In genomic region chr11:336666-337002, GRCh38 we compare ENCODE assay signal across 11 cellular contexts. TPM values are rescaled to one million over a fixed set of nuclear protein-coding genes. Genes with fewer than 3 reads are reported as not detected.
A peak's percentile ranks its signal among the peaks of the same experiment; 100 is the strongest.
DNase-seq lines count a peak whose midpoint lies in the region; ATAC-seq and TF ChIP-seq lines count a peak whose summit lies in the region.
"Had no signal": no experiment of that assay in that cellular context is flagged by ENCODE, and none has a peak within 500 bp of the region (broad histone marks: within the 10 kb centered on the region; RNA-seq: fewer than 3 reads in every experiment).

No MANE protein-coding gene starts in this region.

- H3K79me2 ChIP-seq in Karpas-422 (ENCODE audit: low read length): no peaks in the 10 kb centered on the region

- no peak overlapping the region for H3K9ac ChIP-seq in Karpas-422 (ENCODE audit: low read length)

- WGBS in urinary bladder: 89% methylated on average over 3 of the region's 3 CpGs

- no peak for ATAC-seq in left cardiac atrium
- ATAC-seq in mucosa of descending colon: peak; percentile 75
- ATAC-seq in HG03135 (IDR thresholded peaks at IDR 0.05; ENCODE audit: unreplicated experiment): no peak

- no peaks in the 10 kb centered on the region for H3K27me3 ChIP-seq in Karpas-422 (ENCODE audit: low read length)

- no peaks in the 10 kb centered on the region for H4K20me1 ChIP-seq in Karpas-422 (ENCODE audit: insufficient read depth, low read depth, low read length)

- no peak overlapping the region for H3K4me2 ChIP-seq in Karpas-422 (ENCODE audit: low read depth, low read length, poor library complexity, severe bottlenecking)

- no peak overlapping the region for H2AFZ ChIP-seq in Karpas-422 (ENCODE audit: low read length)

- no peaks in the 10 kb centered on the region for H3K36me3 ChIP-seq in mucosa of descending colon (ENCODE audit: low read depth)
- no peaks in the 10 kb centered on the region for H3K36me3 ChIP-seq in urinary bladder (ENCODE audit: insufficient read depth)
- H3K36me3 ChIP-seq in Karpas-422 (ENCODE audit: insufficient read depth, low read length): no peaks in the 10 kb centered on the region

- intact Hi-C loops in cardiac septum (cut with DNase I) (no loop called here), left cardiac atrium (cut with DNase I) (no loop called here), mucosa of descending colon (cut with DNase I, micrococcal nuclease) (no loop called here)

- peak; percentile 14 for DNase-seq in cardiac septum (ENCODE audit: low spot score)
- no peak for DNase-seq in left cardiac atrium
- peak in 1 of 3 donors; percentile 17 for DNase-seq in mucosa of descending colon
- no peak for DNase-seq in Karpas-422
- DNase-seq: activated naive CD4-positive, alpha-beta T cell; kidney glomerular epithelial cell; NCI-H1048 had no signal

- no peak overlapping the region for H3K4me3 ChIP-seq in mucosa of descending colon
- H3K4me3 ChIP-seq in urinary bladder (ENCODE audit: low read depth, low read length): no peak overlapping the region
- H3K4me3 ChIP-seq in Karpas-422 (ENCODE audit: low read length): no peak overlapping the region

- H3K9me2 ChIP-seq in Karpas-422 (replicated peaks; ENCODE audit: insufficient read depth, low read length): no peaks in the 10 kb centered on the region

- H3K27ac ChIP-seq in urinary bladder (ENCODE audit: low read depth) (peak overlapping the region; percentile 31), Karpas-422 (ENCODE audit: low read length) (no peak overlapping the region)
- H3K27ac ChIP-seq: epithelial cell of prostate had no signal

- H3K9me3 ChIP-seq in mucosa of descending colon: no peaks in the 10 kb centered on the region
- no peaks in the 10 kb centered on the region for H3K9me3 ChIP-seq in Karpas-422 (ENCODE audit: low read length)

- TF ChIP-seq CTCF in mucosa of descending colon (IDR thresholded peaks at IDR 0.05): no peak

- H3K4me1 ChIP-seq in mucosa of descending colon (ENCODE audit: low read depth) (no peaks in the 10 kb centered on the region), urinary bladder (ENCODE audit: insufficient read depth) (no peaks in the 10 kb centered on the region), Karpas-422 (ENCODE audit: low read length) (peaks cover 12% of the 10 kb centered on the region)

RNA-seq across cellular contexts. Expression of gene IFITM3, which starts 16.0 kb away (rescaled TPM):
- 260 TPM for total RNA-seq in cardiac septum
- 100 to 1,000 TPM; 669 to 779 TPM for total RNA-seq in left cardiac atrium
- total RNA-seq in mucosa of descending colon: 100 to 1,000 TPM in 2 of 3 donors, 10 to 100 TPM in 1; 76.1 to 410 (median 353) TPM
- total RNA-seq in urinary bladder: 43.2 TPM
- polyA plus RNA-seq in urinary bladder: 2,675 TPM
- total RNA-seq in Karpas-422 (2014; rRNA removed; shearing (Covaris generic); ENCODE audit: low replicate concordance): 1.7 TPM in 1 of 2 replicates, not detected in the other

RNA-seq across cellular contexts. Expression of gene IFITM1, which starts 22.8 kb away (rescaled TPM):
- total RNA-seq in cardiac septum (123 TPM), left cardiac atrium (100 to 1,000 TPM; 151 to 215 TPM), mucosa of descending colon (100 to 1,000 TPM in 1 of 3 donors, 10 to 100 TPM in 2; 80.2 to 182 (median 87.3) TPM), urinary bladder (20.9 TPM)
- 599 TPM for polyA plus RNA-seq in urinary bladder
- 125 and 216 TPM in 2 replicates for total RNA-seq in Karpas-422 (2014; rRNA removed; shearing (Covaris generic); ENCODE audit: low replicate concordance)

RNA-seq across cellular contexts. Expression of gene IFITM2, which starts 29.0 kb away (rescaled TPM):
- total RNA-seq in cardiac septum: 215 TPM
- total RNA-seq in left cardiac atrium: 100 to 1,000 TPM; 420 to 494 TPM
- total RNA-seq in mucosa of descending colon: 100 to 1,000 TPM in 2 of 3 donors, 10 to 100 TPM in 1; 57.2 to 254 (median 111) TPM
- total RNA-seq in urinary bladder: 14.8 TPM
- polyA plus RNA-seq in urinary bladder: 765 TPM
- total RNA-seq in Karpas-422 (2014; rRNA removed; shearing (Covaris generic); ENCODE audit: low replicate concordance): 18.5 and 19.4 TPM in 2 replicates

RNA-seq across cellular contexts. Expression of gene B4GALNT4, which starts 32.7 kb away (rescaled TPM):
- total RNA-seq in cardiac septum: 0.24 TPM
- 1 to 10 TPM; 2.1 to 2.4 TPM for total RNA-seq in left cardiac atrium
- 10 to 100 TPM in 1 of 3 donors, 1 to 10 TPM in 2; 2.1 to 11.8 (median 2.2) TPM for total RNA-seq in mucosa of descending colon
- 13.4 TPM for total RNA-seq in urinary bladder
- polyA plus RNA-seq in urinary bladder: 5.1 TPM
- total RNA-seq in Karpas-422 (2014; rRNA removed; shearing (Covaris generic); ENCODE audit: low replicate concordance): not detected in 2 replicates

RNA-seq across cellular contexts. Expression of gene IFITM5, which starts 37.3 kb away (rescaled TPM):
- total RNA-seq in cardiac septum (not detected), left cardiac atrium (not detected), mucosa of descending colon (not detected), urinary bladder (not detected)
- not detected for polyA plus RNA-seq in urinary bladder
- not detected in 2 replicates for total RNA-seq in Karpas-422 (2014; rRNA removed; shearing (Covaris generic); ENCODE audit: low replicate concordance)
- polyA plus RNA-seq: AG04450 had no signal

Comparison
In these comparisons a context has a peak if more than half of its experiments do, and no peak if none do; other contexts are left out.
1. RNA of gene IFITM3, which starts 16.0 kb away (total RNA-seq): 669 to 779 TPM in left cardiac atrium, 76.1 to 410 TPM in mucosa of descending colon, 260 TPM in cardiac septum (single experiment) and 43.2 TPM in urinary bladder (single experiment); 1.7 TPM in Karpas-422; every median in the first group is over 10 times any median in the second.